ENCODE assay signal across 1 cellular context in the genomic region with DNA sequence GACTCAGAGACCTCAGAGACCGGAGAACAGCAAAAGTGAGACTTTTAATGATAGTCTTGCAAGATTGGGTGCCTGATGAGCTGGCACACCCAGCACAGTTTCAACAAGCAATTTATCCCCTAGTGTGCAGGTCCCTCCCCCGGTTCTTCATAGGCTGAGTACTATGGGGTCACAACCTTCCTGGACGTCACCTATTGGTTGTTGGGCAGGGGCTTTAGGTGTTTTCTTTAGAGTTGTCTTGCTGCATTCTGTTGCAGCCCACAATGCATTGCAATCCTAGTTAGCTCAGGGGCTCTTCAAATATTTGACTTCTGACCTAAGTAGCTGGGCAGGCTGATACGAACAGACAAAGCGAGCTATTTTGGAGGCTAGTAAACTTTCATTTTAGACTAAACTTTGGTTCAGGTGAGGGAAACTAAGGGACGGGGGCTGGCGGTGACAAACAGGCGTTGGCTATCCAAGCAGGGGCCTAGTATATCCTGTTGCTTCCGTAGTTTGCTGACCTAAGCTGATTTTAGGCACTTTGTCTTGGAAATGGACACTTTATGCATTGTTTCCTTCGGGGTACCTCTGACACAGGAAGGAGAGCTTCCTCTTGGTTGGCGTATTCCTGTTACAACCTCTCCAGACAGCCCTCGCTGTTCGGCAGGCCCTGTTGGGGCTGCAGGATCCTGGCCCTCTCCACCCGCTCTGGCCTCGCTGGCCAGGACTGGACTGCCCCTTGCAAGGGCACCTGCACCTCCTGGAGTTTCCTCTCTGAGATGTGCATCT.
TF ChIP-seq lines count a peak whose summit lies in the region.

No MANE protein-coding gene starts in this region.

TF ChIP-seq in A549, 52 proteins besides CTCF, POLR2A, EP300 and RAD21:
- TF ChIP-seq KDM1A (IDR thresholded peaks at IDR 0.05; ENCODE audit: low read depth) (no peak), MAFK (IDR thresholded peaks at IDR 0.05; ENCODE audit: partially characterized antibody) (peak; percentile 86)
